ENCODE assay signal across 2 cellular contexts in genomic region chr11:120272303-120272702, GRCh38.
TF ChIP-seq lines count a peak whose summit lies in the region.

No MANE protein-coding gene starts in this region.

TF ChIP-seq in endothelial cell of umbilical vein, 7 proteins besides CTCF, POLR2A, EP300 and RAD21:
- TF ChIP-seq MYC (IDR thresholded peaks at IDR 0.05; ENCODE audit: low read depth, low read length) (no peak), JUN (IDR thresholded peaks at IDR 0.05; ENCODE audit: borderline replicate concordance, insufficient read depth, insufficient read length, low read depth) (peak; percentile 19), GATA2 (IDR thresholded peaks at IDR 0.05; ENCODE audit: insufficient read depth, insufficient read length, low read depth, low read length) (peak; percentile 21), FOS (IDR thresholded peaks at IDR 0.05; ENCODE audit: borderline replicate concordance, insufficient read depth, low read length) (peak; percentile 70), EZH2 (IDR thresholded peaks at IDR 0.05; ENCODE audit: borderline replicate concordance, low read depth, low read length, severe bottlenecking) (no peak), POLR2AphosphoS5 (IDR thresholded peaks at IDR 0.05; ENCODE audit: insufficient read depth, low read depth, low read length) (no peak)
- TF ChIP-seq, protein P1, sequence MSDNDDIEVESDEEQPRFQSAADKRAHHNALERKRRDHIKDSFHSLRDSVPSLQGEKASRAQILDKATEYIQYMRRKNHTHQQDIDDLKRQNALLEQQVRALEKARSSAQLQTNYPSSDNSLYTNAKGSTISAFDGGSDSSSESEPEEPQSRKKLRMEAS (IDR thresholded peaks at IDR 0.05; ENCODE audit: insufficient read depth, insufficient read length) = no peak

TF ChIP-seq in HepG2, 621 proteins besides CTCF, POLR2A, EP300 and RAD21:
- TF ChIP-seq ZNF333 (CRISPR knock-in tag; IDR thresholded peaks at IDR 0.05; ENCODE audit: borderline replicate concordance) (no peak), ZNF670 (CRISPR knock-in tag; IDR thresholded peaks at IDR 0.05; ENCODE audit: borderline replicate concordance) (no peak), ATF7 (IDR thresholded peaks at IDR 0.05) (no peak), ATF7 (CRISPR knock-in tag; IDR thresholded peaks at IDR 0.05) (no peak), SYNCRIP (IDR thresholded peaks at IDR 0.05; ENCODE audit: insufficient read depth, low read depth, low read length) (no peak), U2AF2 (IDR thresholded peaks at IDR 0.05; ENCODE audit: low read depth, low read length) (no peak), SRSF1 (optimal IDR thresholded peaks at IDR 0.05; ENCODE audit: low read depth, low read length) (no peak), POLR2AphosphoS5 (IDR thresholded peaks at IDR 0.05; ENCODE audit: low read depth, low read length) (no peak), CENPX (CRISPR knock-in tag; IDR thresholded peaks at IDR 0.05) (no peak), BCL3 (CRISPR knock-in tag; IDR thresholded peaks at IDR 0.05) (no peak), ZNF484 (CRISPR knock-in tag; IDR thresholded peaks at IDR 0.05; ENCODE audit: borderline replicate concordance, low read depth) (no peak)
TF ChIP-seq in HepG2: peak in this region for 0.
